ENCODE assay signal across 8 cellular contexts in the genomic region with DNA sequence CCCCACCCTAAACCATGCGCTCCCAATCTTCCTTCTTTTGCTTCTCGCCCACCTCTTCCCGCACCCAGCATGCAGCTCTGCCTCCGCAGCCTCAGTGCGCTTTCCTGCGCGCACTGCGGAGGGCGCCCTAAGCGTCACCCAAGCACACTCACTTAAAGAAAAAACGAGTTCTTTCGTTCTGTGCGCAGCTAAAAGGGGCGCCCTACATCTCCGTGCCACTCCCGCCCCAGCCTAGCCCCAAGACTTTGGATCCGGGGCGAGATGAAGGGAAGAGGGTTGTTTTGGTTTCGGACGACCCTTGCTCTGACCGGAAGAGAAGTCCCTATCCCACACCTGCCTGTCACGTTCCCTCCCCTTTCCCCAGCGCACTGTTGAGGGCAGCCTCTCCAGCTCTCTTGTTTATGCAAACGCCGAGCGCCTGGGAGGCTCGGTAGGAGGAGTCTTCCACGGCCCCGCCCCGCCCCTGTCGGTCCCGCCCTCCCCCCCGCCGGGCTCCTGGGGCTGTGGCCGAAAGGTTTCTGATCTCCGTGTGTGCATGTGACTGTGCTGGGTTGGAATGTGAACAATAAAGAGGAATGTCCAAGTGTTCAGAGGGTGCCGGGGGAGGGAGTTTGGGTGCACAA. TPM values are rescaled to one million over a fixed set of nuclear protein-coding genes. Genes with fewer than 3 reads are reported as not detected.
DNase-seq lines count a peak whose midpoint lies in the region; ATAC-seq and TF ChIP-seq lines count a peak whose summit lies in the region.

No MANE protein-coding gene starts in this region.

- H3K36me3 Mint-ChIP-seq in GM23338 (ENCODE audit: low read depth), result no peaks in the 10 kb centered on the region; the same call in 2 of the 3 replicates
- peaks cover 6% of the 10 kb centered on the region for H3K36me3 Mint-ChIP-seq in activated B cell treated with CpG ODN at 0.5 μM for 24 hours (ENCODE audit: low read depth)

- H3K27me3 Mint-ChIP-seq in GM23338 (ENCODE audit: insufficient read depth, low read depth, poor library complexity) (peaks cover 99% of the 10 kb centered on the region), activated B cell treated with CpG ODN at 0.5 μM for 24 hours (peaks cover 2% of the 10 kb centered on the region)

- H3K4me2 ChIP-seq in GM23338, result peak overlapping the region; percentile 85
- H3K4me2 ChIP-seq in MM.1S (ENCODE audit: low read depth, low read length), result peak overlapping the region; percentile 96

- H3K27me3 ChIP-seq in GM23338 (ENCODE audit: insufficient read depth) (peaks cover 99% of the 10 kb centered on the region), MM.1S (replicated peaks; ENCODE audit: insufficient read depth, low read length) (no peaks in the 10 kb centered on the region), liver (ENCODE audit: control insufficient read depth in 4 of 4, insufficient read depth in 4 of 4, low read length in 3 of 4) (peaks cover 0 to 10% (median under 1%) of the 10 kb centered on the region in 4 donors)

- H3K4me1 ChIP-seq in GM23338 (ENCODE audit: insufficient read depth) (peaks cover 31% of the 10 kb centered on the region), MM.1S (ENCODE audit: low read length) (peaks cover 13% of the 10 kb centered on the region), liver (ENCODE audit: control insufficient read depth in 4 of 4, insufficient read depth in 4 of 4, low read length in 3 of 4) (peaks cover 9 to 15% (median 9%) of the 10 kb centered on the region in 4 donors)

- H3F3A ChIP-seq in GM23338 (replicated peaks; ENCODE audit: low read depth), result peaks cover 5% of the 10 kb centered on the region; the same call in 1 of the 2 replicates
- peaks cover 3% of the 10 kb centered on the region; the same call in 1 of the 2 replicates for H3F3A ChIP-seq in MM.1S (ENCODE audit: insufficient read depth, low read length)

- DNase-seq in GM04503 (ENCODE audit: low read depth) (peak; percentile 15), GM23338 (ENCODE audit: low spot score) (peak; percentile 94), MM.1S (peak; percentile 84), activated B cell treated with CpG ODN at 0.5 μM for 24 hours (peak; percentile 73), choroid plexus epithelial cell (ENCODE audit: low read depth) (peak; percentile 94), globus pallidus (ENCODE audit: low spot score) (no peak)
- peak; percentile 50 to 75 (median 53) for DNase-seq in stimulated activated CD4-positive, alpha-beta T cell treated with anti-CD3 and anti-CD28 coated beads, TNF-alpha, amount 100 ng/mL, for 24 hours (ENCODE audit: low read depth in 3 of 3)

- TF ChIP-seq CTCF in GM23338 (conservative IDR thresholded peaks at IDR 0.05; ENCODE audit: low read depth in 2 of 2) (peak; percentile 60 to 81), MM.1S (IDR thresholded peaks at IDR 0.05; ENCODE audit: low read length) (peak; percentile 89), activated B cell treated with CpG ODN at 0.5 μM for 24 hours (IDR thresholded peaks at IDR 0.05) (no peak), choroid plexus epithelial cell (conservative IDR thresholded peaks at IDR 0.05; ENCODE audit: low read depth, low read length) (peak; percentile 78), liver (IDR thresholded peaks at IDR 0.05; ENCODE audit: low read depth, low read length, missing input control) (peak; percentile 4)

- H3K9me3 ChIP-seq in MM.1S (replicated peaks; ENCODE audit: insufficient read depth, low read length) (no peaks in the 10 kb centered on the region), liver (ENCODE audit: control insufficient read depth in 4 of 4, low read length in 3 of 4) (no peaks in the 10 kb centered on the region)

- no peaks in the 10 kb centered on the region for H3K79me2 ChIP-seq in GM23338 (replicated peaks; ENCODE audit: insufficient read depth)
- no peaks in the 10 kb centered on the region for H3K79me2 ChIP-seq in MM.1S (ENCODE audit: low read length)

- H3K4me1 Mint-ChIP-seq in GM23338 (peaks cover 26% of the 10 kb centered on the region), activated B cell treated with CpG ODN at 0.5 μM for 24 hours (peaks cover 37% of the 10 kb centered on the region)

- H3K27ac Mint-ChIP-seq in GM23338 (no peak overlapping the region), activated B cell treated with CpG ODN at 0.5 μM for 24 hours (peak overlapping the region; percentile 93)

- H4K20me1 ChIP-seq in GM23338 (replicated peaks; ENCODE audit: insufficient read depth), result peaks cover 29% of the 10 kb centered on the region
- no peaks in the 10 kb centered on the region for H4K20me1 ChIP-seq in MM.1S (ENCODE audit: insufficient read depth, low read length)

- CTCF ChIA-PET in activated B cell treated with CpG ODN at 0.5 μM for 24 hours (lab: Charles Lee), result interaction anchor here (1.0 to 3.9 kb wide), 12 partner anchors 9 to 130 kb away, joined by 3 to 40 read pairs (median 4); a partner anchor contains a TSS

- peak in 1 of 2 donors; percentile 54 for TF ChIP-seq RAD21 in liver (IDR thresholded peaks at IDR 0.05)

- H3K9me3 Mint-ChIP-seq in GM23338, result no peaks in the 10 kb centered on the region
- H3K9me3 Mint-ChIP-seq in activated B cell treated with CpG ODN at 0.5 μM for 24 hours, result no peaks in the 10 kb centered on the region

- no peaks in the 10 kb centered on the region for H3K9me2 ChIP-seq in GM23338 (ENCODE audit: insufficient read depth)
- no peaks in the 10 kb centered on the region for H3K9me2 ChIP-seq in MM.1S (replicated peaks; ENCODE audit: insufficient read depth, low read length)

- H3K9ac ChIP-seq in MM.1S (ENCODE audit: low read length) (peak overlapping the region; percentile 56), liver (ENCODE audit: low read depth in 1 of 2, low read length in 2 of 2) (peak overlapping the region; percentile 28 to 48)

- POLR2A ChIA-PET in activated B cell treated with CpG ODN at 0.5 μM for 24 hours (lab: Charles Lee), result interaction anchor here (0.9 to 2.2 kb wide), 13 partner anchors 9 to 1141 kb away, joined by 3 to 24 read pairs (median 4); a partner anchor contains a TSS

- peak; percentile 77 for ATAC-seq in GM23338
- peak; percentile 89 for ATAC-seq in activated B cell treated with CpG ODN at 0.5 μM for 24 hours (ENCODE audit: low read depth)

- peak overlapping the region; percentile 84 for H3K4me3 Mint-ChIP-seq in GM23338
- H3K4me3 Mint-ChIP-seq in activated B cell treated with CpG ODN at 0.5 μM for 24 hours, result peak overlapping the region; percentile 97

- H3K36me3 ChIP-seq in GM23338 (ENCODE audit: insufficient read depth) (no peaks in the 10 kb centered on the region), MM.1S (replicated peaks; ENCODE audit: insufficient read depth, low read length) (no peaks in the 10 kb centered on the region), liver (ENCODE audit: control insufficient read depth in 4 of 4, insufficient read depth in 3 of 4, low read depth in 1 of 4, low read length in 3 of 4) (no peaks in the 10 kb centered on the region)

- 2% methylated on average over 37 of the region's 37 CpGs for WGBS in liver

- intact Hi-C loops in activated B cell treated with CpG ODN at 0.5 μM for 24 hours (cut with micrococcal nuclease), result loop anchor here (1.0 to 5.0 kb wide), 9 partner anchors 7 to 1684 kb away; a partner anchor contains a TSS

- H3K4me3 ChIP-seq in GM23338 (peak overlapping the region; percentile 90), MM.1S (ENCODE audit: low read length) (peak overlapping the region; percentile 86), choroid plexus epithelial cell (ENCODE audit: low read depth, low read length) (peak overlapping the region; percentile 73), liver (ENCODE audit: low read depth in 1 of 3, low read length in 3 of 3) (peak overlapping the region; percentile 43 to 65 (median 49))

- H2AFZ ChIP-seq in GM23338, result peak overlapping the region; percentile 93
- H2AFZ ChIP-seq in MM.1S (ENCODE audit: low read length), result peak overlapping the region; percentile 98

- H3K27ac ChIP-seq in GM23338 (ENCODE audit: low read depth) (no peak overlapping the region), MM.1S (ENCODE audit: low read length) (peak overlapping the region; percentile 69; the same call in 1 of the 2 replicates), liver (ENCODE audit: low read depth in 1 of 2, low read length in 2 of 2) (peak overlapping the region; percentile 21 to 61)

TF ChIP-seq in GM23338, 12 proteins besides CTCF, POLR2A, EP300 and RAD21 (continues in another document):
- TF ChIP-seq EZH2 (IDR thresholded peaks at IDR 0.05; ENCODE audit: low read depth, unreplicated experiment), result peak; percentile 52
- TF ChIP-seq ZNF114 (CRISPR knock-in tag; IDR thresholded peaks at IDR 0.05), result no peak

TF ChIP-seq in liver, 16 proteins besides CTCF, POLR2A, EP300 and RAD21:
- TF ChIP-seq, protein P1, sequence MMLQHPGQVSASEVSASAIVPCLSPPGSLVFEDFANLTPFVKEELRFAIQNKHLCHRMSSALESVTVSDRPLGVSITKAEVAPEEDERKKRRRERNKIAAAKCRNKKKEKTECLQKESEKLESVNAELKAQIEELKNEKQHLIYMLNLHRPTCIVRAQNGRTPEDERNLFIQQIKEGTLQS (IDR thresholded peaks at IDR 0.05), result no peak
- TF ChIP-seq RXRA (IDR thresholded peaks at IDR 0.05), result peak; percentile 78 to 80

RNA-seq across cellular contexts. Expression of a gene that starts 5.3 kb away (rescaled TPM):
- total RNA-seq in GM23338 (2014; rRNA removed; shearing (Covaris generic)), result not detected in 2 replicates
- 0.19 TPM in 1 of 2 replicates, not detected in the other for polyA plus RNA-seq in GM23338 (2016; fragmentation: Nextera tagmentation; extraction: Ambion mirVana)
- 0.20 TPM in 2 replicates for total RNA-seq in activated B cell treated with CpG ODN at 0.5 μM for 24 hours
- total RNA-seq in liver, result under 1 TPM in 1 of 2 donors, not detected in 1; 0.75 TPM
- 1 to 10 TPM in 1 of 2 donors, under 1 TPM in 1; 0.51 to 1.3 TPM for polyA plus RNA-seq in liver

RNA-seq across cellular contexts. Expression of a gene that starts 7.0 kb away (rescaled TPM):
- 0.24 TPM in 1 of 2 replicates, not detected in the other for total RNA-seq in GM23338 (2014; rRNA removed; shearing (Covaris generic))
- polyA plus RNA-seq in GM23338 (2016; fragmentation: Nextera tagmentation; extraction: Ambion mirVana) (0.61 TPM in 2 replicates), liver (1 to 10 TPM in 1 of 2 donors, under 1 TPM in 1; 0.51 to 1.6 TPM)
- total RNA-seq in activated B cell treated with CpG ODN at 0.5 μM for 24 hours (0.69 and 1.0 TPM in 2 replicates), liver (1 to 10 TPM in 1 of 2 donors, not detected in 1; 1.7 TPM)

RNA-seq across cellular contexts. Expression of a gene that starts 15.4 kb away (rescaled TPM):
- total RNA-seq in GM23338 (2014; rRNA removed; shearing (Covaris generic)), result not detected in 2 replicates
- polyA plus RNA-seq in GM23338 (2016; fragmentation: Nextera tagmentation; extraction: Ambion mirVana) (0.32 and 0.50 TPM in 2 replicates), liver (10 to 100 TPM in 1 of 2 donors, 1 to 10 TPM in 1; 9.9 to 15.6 TPM)
- total RNA-seq in activated B cell treated with CpG ODN at 0.5 μM for 24 hours (2.3 and 4.0 TPM in 2 replicates), liver (1 to 10 TPM; 4.0 to 9.8 TPM)

RNA-seq across cellular contexts. Expression of a gene that starts 53.5 kb away (rescaled TPM):
- 34.4 and 39.5 TPM in 2 replicates for total RNA-seq in GM23338 (2014; rRNA removed; shearing (Covaris generic))
- 15.3 and 18.7 TPM in 2 replicates for polyA plus RNA-seq in GM23338 (2016; fragmentation: Nextera tagmentation; extraction: Ambion mirVana)
- total RNA-seq in activated B cell treated with CpG ODN at 0.5 μM for 24 hours, result 17.7 and 21.0 TPM in 2 replicates
- 1 to 10 TPM; 3.0 to 7.7 TPM for total RNA-seq in liver
- polyA plus RNA-seq in liver, result 1 to 10 TPM; 1.6 to 1.7 TPM
